In the genomic region with DNA sequence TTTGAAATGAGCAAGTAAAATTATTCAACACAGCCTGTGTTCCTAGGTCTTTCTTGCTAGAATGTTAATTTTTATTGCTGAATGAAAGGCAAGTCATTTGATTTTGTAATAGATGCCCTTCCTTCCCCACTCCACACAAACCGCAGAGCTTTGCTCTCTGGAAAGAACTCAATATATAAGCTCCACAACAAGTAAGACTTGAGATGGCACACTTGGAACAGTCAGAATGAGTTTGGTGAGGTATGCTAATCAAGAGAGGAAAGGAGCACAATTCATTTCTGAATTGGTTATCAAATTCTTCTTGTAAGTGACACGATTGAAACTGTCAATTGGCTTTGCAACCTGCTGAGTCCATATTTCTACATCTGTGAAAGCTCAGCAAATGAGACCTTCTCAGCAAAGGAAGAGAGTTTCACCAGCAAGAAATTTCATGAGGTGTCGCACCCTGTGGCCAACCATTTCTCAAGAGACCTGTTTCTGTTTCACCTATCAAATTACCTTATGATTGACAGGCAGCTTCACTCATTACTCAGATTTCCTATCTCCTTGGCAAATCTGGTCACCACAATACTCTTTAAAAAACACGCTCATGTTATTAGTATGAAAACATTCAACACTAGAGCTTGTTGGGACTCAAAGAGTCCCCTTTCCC, we compare ENCODE assay signal across 20 cellular contexts. TPM values are rescaled to one million over a fixed set of nuclear protein-coding genes. Genes with fewer than 3 reads are reported as not detected.
DNase-seq lines count a peak whose midpoint lies in the region; ATAC-seq, FAIRE-seq and TF ChIP-seq lines count a peak whose summit lies in the region.
"Had no signal": no experiment of that assay in that cellular context is flagged by ENCODE, and none has a peak within 500 bp of the region (broad histone marks: within the 10 kb centered on the region; RNA-seq: fewer than 3 reads in every experiment).

No MANE protein-coding gene starts in this region.

- in situ Hi-C loops in GM12878 (cut with MboI), result no loop called here

- no peak for TF ChIP-seq CTCF in GM12878 (IDR thresholded peaks at IDR 0.05 in 2 of 3, conservative IDR thresholded peaks at IDR 0.05 in 1 of 3; ENCODE audit: control insufficient read depth in 2 of 3, extremely low read depth in 1 of 3, insufficient read depth in 1 of 3, low read depth in 3 of 3, low read length in 3 of 3)

- TF ChIP-seq EP300 in GM12878 (IDR thresholded peaks at IDR 0.05; ENCODE audit: borderline replicate concordance in 1 of 2, control insufficient read depth in 1 of 2, low read depth in 2 of 2, low read length in 2 of 2), result no peak

- no TSS peak for BruUV-seq in GM12878 (replicated peaks; lab: Mats Ljungman, UMichigan)

- H4K20me1 ChIP-seq in GM12878 (ENCODE audit: control insufficient read depth, insufficient read depth), result 0 out of 2 replicates have a peak, but pooled peaks cover 3% of the 10 kb centered on the region
- H4K20me1 ChIP-seq: BLaER1 treated with 17β-estradiol and CSF1 and Interleukin-3, amounts not matched to agents 10 nM and 100 nM had no signal

- no peak overlapping the region for H3K27ac ChIP-seq in GM12878 (ENCODE audit: control insufficient read depth, insufficient read depth)
- H3K27ac ChIP-seq in stomach smooth muscle (ENCODE audit: low read length), result peak overlapping the region; percentile 63
- H3K27ac ChIP-seq: BLaER1 treated with 17β-estradiol and CSF1 and Interleukin-3, amounts not matched to agents 10 nM and 100 nM; GM23248; lower lobe of right lung; psoas muscle; thyroid gland had no signal

- CTCF ChIA-PET in GM12878 (lab: Yijun Ruan, JAX), result no interaction called here

- H3K4me2 ChIP-seq in GM12878 (ENCODE audit: control insufficient read depth, insufficient read depth), result no peak overlapping the region

- H3K36me3 ChIP-seq in GM12878 (ENCODE audit: control insufficient read depth in 2 of 2, insufficient read depth in 2 of 2, low read length in 1 of 2) (no peaks in the 10 kb centered on the region), stomach smooth muscle (ENCODE audit: control insufficient read depth in 2 of 2, insufficient read depth in 2 of 2, low read length in 2 of 2) (no peaks in the 10 kb centered on the region)
- H3K36me3 ChIP-seq: BLaER1 treated with 17β-estradiol and CSF1 and Interleukin-3, amounts not matched to agents 10 nM and 100 nM; lower lobe of right lung; thyroid gland had no signal

- 37% methylated on average over 4 of the region's 4 CpGs for WGBS in GM12878 (ENCODE audit: insufficient coverage, insufficient replicate concordance, low lambda C conversion rate, missing lambda C conversion rate)

- H3K4me1 ChIP-seq in GM12878 (ENCODE audit: control insufficient read depth, insufficient read depth, low read length) (no peaks in the 10 kb centered on the region), stomach smooth muscle (ENCODE audit: control insufficient read depth, insufficient read depth, low read length) (peaks cover 16% of the 10 kb centered on the region)
- H3K4me1 ChIP-seq: lower lobe of right lung, psoas muscle, thyroid gland had no signal

- no peaks in the 10 kb centered on the region for H3K79me2 ChIP-seq in GM12878 (ENCODE audit: control insufficient read depth, insufficient read depth, low read length)

- intact Hi-C loops in GM12878 (cut with micrococcal nuclease; ENCODE audit: unreplicated experiment), result no loop called here

- FAIRE-seq in GM12878 (lab: Jason Lieb, UNC), result no peak
- FAIRE-seq: endothelial cell of umbilical vein had no signal

- H3K27me3 ChIP-seq in GM12878 (replicated peaks in 1 of 2; ENCODE audit: control insufficient read depth in 2 of 2, insufficient read depth in 2 of 2, low read length in 1 of 2), result peaks cover 2% of the 10 kb centered on the region in 2 experiments; a peak in 2 of 4 replicates
- H3K27me3 ChIP-seq in stomach smooth muscle (ENCODE audit: control insufficient read depth in 1 of 2, insufficient read depth in 2 of 2, low read length in 2 of 2), result no peaks in the 10 kb centered on the region
- H3K27me3 ChIP-seq: BLaER1 treated with 17β-estradiol and CSF1 and Interleukin-3, amounts not matched to agents 10 nM and 100 nM; thyroid gland had no signal

- SMC1A ChIA-PET in GM12878 (lab: Charles Lee; ENCODE audit: uncharacterized antibody, unreplicated experiment), result no interaction called here

- no peaks in the 10 kb centered on the region for H3K9me3 ChIP-seq in GM12878 (replicated peaks; ENCODE audit: control insufficient read depth, insufficient read depth, low read length)
- no peaks in the 10 kb centered on the region for H3K9me3 ChIP-seq in stomach smooth muscle (ENCODE audit: control insufficient read depth in 2 of 2, low read length in 2 of 2)
- H3K9me3 ChIP-seq: BLaER1 treated with 17β-estradiol and CSF1 and Interleukin-3, amounts not matched to agents 10 nM and 100 nM; lower lobe of right lung; psoas muscle; thyroid gland had no signal

- ATAC-seq in GM12878, result no peak
- no peak for ATAC-seq in HG03378 (IDR thresholded peaks at IDR 0.05; ENCODE audit: unreplicated experiment)
- ATAC-seq: lower lobe of right lung; naive thymus-derived CD8-positive, alpha-beta T cell had no signal

- no peak for TF ChIP-seq RAD21 in GM12878 (IDR thresholded peaks at IDR 0.05; ENCODE audit: insufficient read depth, low read depth, low read length)

- H3K4me3 ChIP-seq in GM12878 (no peak overlapping the region), stomach smooth muscle (ENCODE audit: low read length in 2 of 2) (no peak overlapping the region)
- H3K4me3 ChIP-seq: BLaER1 treated with 17β-estradiol and CSF1 and Interleukin-3, amounts not matched to agents 10 nM and 100 nM; GM23248; lower lobe of right lung; psoas muscle; thyroid gland had no signal

- RAD21 ChIA-PET in GM12878 (lab: Charles Lee; ENCODE audit: unreplicated experiment), result no interaction called here

- H3K9ac ChIP-seq in GM12878 (ENCODE audit: control insufficient read depth, insufficient read depth, low read length), result no peak overlapping the region
- H3K9ac ChIP-seq in stomach smooth muscle (ENCODE audit: low read length in 2 of 2), result no peak overlapping the region
- H3K9ac ChIP-seq: BLaER1 treated with 17β-estradiol and CSF1 and Interleukin-3, amounts not matched to agents 10 nM and 100 nM; GM23248 had no signal

- no peak for TF ChIP-seq POLR2A in GM12878 (IDR thresholded peaks at IDR 0.05; ENCODE audit: low read depth, low read length)

- H2AFZ ChIP-seq in GM12878 (ENCODE audit: control insufficient read depth, low read depth, low read length), result no peak overlapping the region
- H2AFZ ChIP-seq: GM23248 had no signal

- DNase-seq in stimulated activated CD4-positive, alpha-beta T cell treated with anti-CD3 and anti-CD28 coated beads, Interleukin-1b, Interleukin-23, amount 100 ng/mL, for 48 hours, result peak; percentile 78
- no peak for DNase-seq in stimulated activated CD4-positive, alpha-beta T cell treated with anti-CD3 and anti-CD28 coated beads, Interleukin-4, amount 100 ng/mL, for 1 hour
- DNase-seq in RPMI8226, result peak; percentile 18
- no peak for DNase-seq in GM12878 (ENCODE audit: low read depth, low spot score)
- DNase-seq in HUDEP-2 (lab: John Stamatoyannopoulos, UW; ENCODE audit: unreplicated experiment in 76 of 76), result no peak
- DNase-seq: aorta; DND-41; GM23248; Karpas-422; lower lobe of right lung; naive thymus-derived CD8-positive, alpha-beta T cell; NCI-H146; NCI-H446; OCI-M1; psoas muscle; thyroid gland had no signal

- POLR2A ChIA-PET in GM12878 (lab: Charles Lee), result interaction anchor here (1.5 kb wide), 1 partner anchor 11 kb away, joined by 3 read pairs; no protein-coding TSS in a partner anchor

TF ChIP-seq in GM12878, 131 proteins besides CTCF, POLR2A, EP300 and RAD21 (continues in another document):
- TF ChIP-seq ZNF217 (IDR thresholded peaks at IDR 0.05), result no peak

RNA-seq across cellular contexts. Expression of a gene that starts 19.1 kb away (rescaled TPM):
- total RNA-seq in GM12878 (2013; cell fraction: nucleolus; rRNA removed), result not detected in 2 replicates
- total RNA-seq in GM12878 (2014; rRNA removed), result not detected in 2 replicates
- not detected in 2 replicates for total RNA-seq in GM12878 (2014; rRNA removed; fragmentation: Illumina TruSeq; extraction: Trizol)
- total RNA-seq in GM12878 (2021), result 0.29 TPM in 1 of 2 replicates, not detected in the other
- not detected for polyA plus RNA-seq in GM12878 (2011; ENCODE audit: low read depth)
- not detected in 2 replicates for polyA plus RNA-seq in GM12878 (2011; rRNA removed)
- not detected in 2 replicates for polyA plus RNA-seq in GM12878 (2011; cell fraction: cytosol; rRNA removed)
- not detected in 2 replicates for polyA plus RNA-seq in GM12878 (2011; cell fraction: nucleus; rRNA removed)
- not detected in 2 replicates for polyA plus RNA-seq in GM12878 (2012)
- polyA plus RNA-seq in GM12878 (2014; fragmentation: Illumina TruSeq; extraction: Trizol), result not detected in 2 replicates
- polyA plus RNA-seq in GM12878 (2014; fragmentation: Nextera tagmentation; extraction: Ambion mirVana), result not detected
- not detected in 2 replicates for polyA plus RNA-seq in GM12878 (2014; rRNA removed)
- polyA plus RNA-seq in GM12878 (2016; fragmentation: Nextera tagmentation; extraction: Ambion mirVana), result not detected
- polyA minus RNA-seq in GM12878 (2011; rRNA and poly(A)+ RNA removed), result not detected in 2 replicates
- not detected in 2 replicates for polyA minus RNA-seq in GM12878 (2011; cell fraction: cytosol; rRNA and poly(A)+ RNA removed)
- polyA minus RNA-seq in GM12878 (2011; cell fraction: nucleus; rRNA and poly(A)+ RNA removed), result not detected in 2 replicates
- total RNA-seq: endothelial cell of umbilical vein, GM23248, psoas muscle had no signal
- polyA plus RNA-seq: aorta, endothelial cell of umbilical vein, GM23248 had no signal

RNA-seq across cellular contexts. Expression of a gene that starts 49.9 kb away (rescaled TPM):
- total RNA-seq in GM12878 (2013; cell fraction: nucleolus; rRNA removed), result 0.23 and 0.29 TPM in 2 replicates
- total RNA-seq in GM12878 (2014; rRNA removed) (0.93 and 1.1 TPM in 2 replicates), GM12878 (2014; rRNA removed; fragmentation: Illumina TruSeq; extraction: Trizol) (0.85 and 0.92 TPM in 2 replicates), GM12878 (2021) (0.77 and 1.0 TPM in 2 replicates)
- not detected for polyA plus RNA-seq in GM12878 (2011; ENCODE audit: low read depth)
- polyA plus RNA-seq in GM12878 (2011; rRNA removed) (36.0 and 46.8 TPM in 2 replicates), GM12878 (2014; fragmentation: Illumina TruSeq; extraction: Trizol) (0.90 and 1.4 TPM in 2 replicates), GM12878 (2014; fragmentation: Nextera tagmentation; extraction: Ambion mirVana) (1 to 10 TPM in 1 of 2 experiments, under 1 TPM in 1; 0.75 to 1.5 TPM), GM12878 (2014; rRNA removed) (0.47 and 0.76 TPM in 2 replicates), GM12878 (2016; fragmentation: Nextera tagmentation; extraction: Ambion mirVana) (under 1 TPM; 0.47 to 0.68 TPM)
- 19.6 and 25.3 TPM in 2 replicates for polyA plus RNA-seq in GM12878 (2011; cell fraction: cytosol; rRNA removed)
- 13.4 and 19.2 TPM in 2 replicates for polyA plus RNA-seq in GM12878 (2011; cell fraction: nucleus; rRNA removed)
- polyA plus RNA-seq in GM12878 (2012), result not detected in 2 replicates
- polyA minus RNA-seq in GM12878 (2011; rRNA and poly(A)+ RNA removed), result 25.7 and 27.1 TPM in 2 replicates
- polyA minus RNA-seq in GM12878 (2011; cell fraction: cytosol; rRNA and poly(A)+ RNA removed), result 6.4 and 6.5 TPM in 2 replicates
- polyA minus RNA-seq in GM12878 (2011; cell fraction: nucleus; rRNA and poly(A)+ RNA removed), result 5.9 and 7.0 TPM in 2 replicates
- total RNA-seq: endothelial cell of umbilical vein, GM23248, psoas muscle had no signal
- polyA plus RNA-seq: endothelial cell of umbilical vein, GM23248 had no signal

Comparison
In these comparisons a context has a peak if more than half of its experiments do, and no peak if none do; other contexts are left out.
1. DNase-seq: peak in stimulated activated CD4-positive, alpha-beta T cell treated with anti-CD3 and anti-CD28 coated beads, Interleukin-1b, Interleukin-23, amount 100 ng/mL, for 48 hours (single experiment) and RPMI8226 (single experiment); none in stimulated activated CD4-positive, alpha-beta T cell treated with anti-CD3 and anti-CD28 coated beads, Interleukin-4, amount 100 ng/mL, for 1 hour (single experiment), GM12878 (single experiment) and HUDEP-2 (0 of 76).